In genomic region chr5:82969221-82969976, GRCh38 we compare ENCODE assay signal across 1 cellular context.
A peak's percentile ranks its signal among the peaks of the same experiment; 100 is the strongest.
TF ChIP-seq lines count a peak whose summit lies in the region.

No MANE protein-coding gene starts in this region.

TF ChIP-seq in HEK293, 187 proteins besides CTCF, POLR2A, EP300 and RAD21 (continued from another document):
- TF ChIP-seq ZNF362 (tag by site-specific recombination; IDR thresholded peaks at IDR 0.05), result peak; percentile 65; the same call in 1 of the 2 replicates
- TF ChIP-seq ZNF398 (tag by site-specific recombination; IDR thresholded peaks at IDR 0.05), result 0 out of 2 replicates have a peak, but pooled peaks have one; percentile 22
- peak; percentile 63; the same call in 1 of the 2 replicates for TF ChIP-seq KLF8 (tag by site-specific recombination; IDR thresholded peaks at IDR 0.05)
- TF ChIP-seq SP2 (tag by site-specific recombination; IDR thresholded peaks at IDR 0.05), result peak; percentile 39
- TF ChIP-seq ZNF747 (tag by site-specific recombination; IDR thresholded peaks at IDR 0.05), result peak; percentile 20; the same call in 1 of the 2 replicates
- TF ChIP-seq ZXDB (tag by site-specific recombination; IDR thresholded peaks at IDR 0.05), result 0 out of 2 replicates have a peak, but pooled peaks have one; percentile 22
- peak; percentile 34; the same call in 1 of the 2 replicates for TF ChIP-seq PRDM1 (tag by site-specific recombination; IDR thresholded peaks at IDR 0.05)
- peak; percentile 46; the same call in 1 of the 2 replicates for TF ChIP-seq SP7 (tag by site-specific recombination; IDR thresholded peaks at IDR 0.05)
- TF ChIP-seq ZNF621 (tag by site-specific recombination; IDR thresholded peaks at IDR 0.05), result peak; percentile 81; the same call in 1 of the 2 replicates
- peak; percentile 65 for TF ChIP-seq ZNF26 (tag by site-specific recombination; IDR thresholded peaks at IDR 0.05)
- TF ChIP-seq SETDB1 (IDR thresholded peaks at IDR 0.05; ENCODE audit: insufficient read length, low read length), result peak; percentile 47
- peak; percentile 59 for TF ChIP-seq SP3 (tag by site-specific recombination; IDR thresholded peaks at IDR 0.05)
- 0 out of 2 replicates have a peak, but pooled peaks have one; percentile 84 for TF ChIP-seq ZNF658 (tag by site-specific recombination; IDR thresholded peaks at IDR 0.05)
- 0 out of 2 replicates have a peak, but pooled peaks have one; percentile 48 for TF ChIP-seq SALL2 (tag by site-specific recombination; IDR thresholded peaks at IDR 0.05; ENCODE audit: borderline replicate concordance)
- TF ChIP-seq YY2 (tag by site-specific recombination; IDR thresholded peaks at IDR 0.05), result 0 out of 2 replicates have a peak, but pooled peaks have one; percentile 27
- 0 out of 2 replicates have a peak, but pooled peaks have one; percentile 26 for TF ChIP-seq ZNF324 (tag by site-specific recombination; IDR thresholded peaks at IDR 0.05)
TF ChIP-seq in HEK293: peak in this region for 20; not testable (repeated sequence) for 167.
